Comparison of ENCODE assay signal across 8 cellular contexts in genomic region chr6:158706369-158706982, GRCh38. TPM values are rescaled to one million over a fixed set of nuclear protein-coding genes. Genes with fewer than 3 reads are reported as not detected.
DNase-seq lines count a peak whose midpoint lies in the region; ATAC-seq and TF ChIP-seq lines count a peak whose summit lies in the region.

No MANE protein-coding gene starts in this region.

- peak; percentile 80 for TF ChIP-seq CTCF in BE2C (IDR thresholded peaks at IDR 0.05; ENCODE audit: low read depth, low read length)
- peak in 5 of 6 experiments; percentile 43 to 53 (median 45) for TF ChIP-seq CTCF in adrenal gland (IDR thresholded peaks at IDR 0.05)
- peak; percentile 32 to 71 (median 52) for TF ChIP-seq CTCF in tibial nerve (IDR thresholded peaks at IDR 0.05)

- H3K27me3 ChIP-seq in BE2C (no peaks in the 10 kb centered on the region), adrenal gland (no peaks in the 10 kb centered on the region), tibial nerve (no peaks in the 10 kb centered on the region)

- TF ChIP-seq POLR2A in adrenal gland (IDR thresholded peaks at IDR 0.05) (no peak), tibial nerve (IDR thresholded peaks at IDR 0.05) (no peak)

- intact Hi-C loops in adrenal gland (cut with DNase I) = no loop called here

- H3K9me3 ChIP-seq in BE2C = no peaks in the 10 kb centered on the region
- H3K9me3 ChIP-seq in adrenal gland (replicated peaks in 1 of 3) = no peaks in the 10 kb centered on the region
- no peaks in the 10 kb centered on the region for H3K9me3 ChIP-seq in tibial nerve

- no peak for ATAC-seq in GM21423 (IDR thresholded peaks at IDR 0.05; ENCODE audit: unreplicated experiment)
- ATAC-seq in esophagus mucosa = no peak
- ATAC-seq in stimulated activated naive CD8-positive, alpha-beta T cell treated with anti-CD3 and anti-CD28 coated beads, Interleukin-15, Interleukin-2, amounts not matched to agents 100 U/mL and 50 U/mL, for 24 hours = no peak

- H3K4me3 ChIP-seq in BE2C (ENCODE audit: low read depth, low read length) (no peak overlapping the region), adrenal gland (no peak overlapping the region), tibial nerve (no peak overlapping the region)

- H3K4me1 ChIP-seq in BE2C (peaks cover 8% of the 10 kb centered on the region), adrenal gland (replicated peaks in 1 of 2) (peaks cover 16 to 28% of the 10 kb centered on the region in 2 donors), tibial nerve (peaks cover 0 to 47% (median 35%) of the 10 kb centered on the region in 4 donors)

- H3K36me3 ChIP-seq in BE2C (no peaks in the 10 kb centered on the region), adrenal gland (replicated peaks in 1 of 2) (no peaks in the 10 kb centered on the region), tibial nerve (no peaks in the 10 kb centered on the region)

- DNase-seq in BE2C = peak; percentile 64
- peak; percentile 50 for DNase-seq in HT1080 (ENCODE audit: low read depth)
- peak in 6 of 7 donors; percentile 36 to 70 (median 56) for DNase-seq in adrenal gland
- peak; percentile 89 for DNase-seq in islet precursor cell
- DNase-seq in tibial nerve (ENCODE audit: low spot score in 2 of 2) = peak; percentile 39 to 62
- DNase-seq in stimulated activated naive CD8-positive, alpha-beta T cell treated with anti-CD3 and anti-CD28 coated beads, Interleukin-15, Interleukin-2, amounts not matched to agents 100 U/mL and 50 U/mL, for 24 hours = no peak

- TF ChIP-seq EP300 in tibial nerve (IDR thresholded peaks at IDR 0.05) = peak; percentile 64 to 86

- 46 to 52% (median 51%) methylated on average over 6 of the region's 6 CpGs for WGBS in adrenal gland, 4 donors
- 25 to 29% methylated on average over 6 of the region's 6 CpGs for WGBS in tibial nerve, 2 donors

- H3K27ac ChIP-seq in adrenal gland = peak overlapping the region; percentile 6 to 81 (median 77)
- peak overlapping the region; percentile 43 to 85 (median 76) for H3K27ac ChIP-seq in tibial nerve

RNA-seq across cellular contexts. Expression of gene SYTL3, which starts 56.6 kb away (rescaled TPM):
- 0.39 TPM for polyA plus RNA-seq in BE2C (2012; ENCODE audit: insufficient read depth, insufficient read length, low read depth)
- total RNA-seq in HT1080 (2014; rRNA removed; shearing (Covaris generic)) = 5.5 and 5.7 TPM in 2 replicates
- polyA plus RNA-seq in HT1080 (2015; cell fraction: cytosol; rRNA removed) = 7.2 and 7.9 TPM in 2 replicates
- 7.6 and 8.7 TPM in 2 replicates for polyA plus RNA-seq in HT1080 (2015; cell fraction: nucleus; rRNA removed)
- total RNA-seq in adrenal gland (1 to 10 TPM; 1.7 to 3.9 (median 2.2) TPM), tibial nerve (1 to 10 TPM; 1.3 to 6.7 (median 3.6) TPM), esophagus mucosa (1.7 TPM)
- 1 to 10 TPM; 1.5 to 2.5 (median 1.7) TPM for polyA plus RNA-seq in adrenal gland
